18 cellular contexts compared by ENCODE assay signal in genomic region chr15:91243806-91244205, GRCh38.
"Had no signal": no experiment of that assay in that cellular context is flagged by ENCODE, and none has a peak within 500 bp of the region (broad histone marks: within the 10 kb centered on the region; RNA-seq: fewer than 3 reads in every experiment).

No MANE protein-coding gene starts in this region.

- DNase-seq: activated CD4-positive, alpha-beta T cell treated with anti-CD3 and anti-CD28 coated beads, Interleukin-2, amount 50 U/mL, for 1 hour; activated CD4-positive, CD25-positive, alpha-beta regulatory T cell treated with anti-CD3 and anti-CD28 coated beads, Interleukin-2, amount 50 U/mL, for 72 hours; activated CD8-positive, alpha-beta T cell treated with anti-CD3 and anti-CD28 coated beads, Interleukin-2, amount 10 ng/mL, durations not matched to agents 7 days and 5 days; activated gamma-delta T cell; activated naive CD4-positive, alpha-beta T cell treated with anti-CD3 and anti-CD28 coated beads, Interleukin-2, amount 50 U/mL, for 16 hours; activated naive CD8-positive, alpha-beta T cell treated with anti-CD3 and anti-CD28 coated beads, Interleukin-2, amount 50 U/mL, for 24 hours; caudate nucleus; effector CD4-positive, alpha-beta T cell; erythroblast; hippocampal formation; mesendoderm; mucosa of descending colon; nucleus accumbens; right cardiac atrium; stimulated activated CD4-positive, alpha-beta T cell treated with anti-CD3 and anti-CD28 coated beads, Interleukin-4, amount 100 ng/mL, for 24 hours; substantia nigra; thyroid gland; WERI-Rb-1 had no signal

- ATAC-seq: activated CD8-positive, alpha-beta T cell treated with anti-CD3 and anti-CD28 coated beads, Interleukin-2, amount 10 ng/mL, durations not matched to agents 7 days and 5 days; activated naive CD8-positive, alpha-beta T cell treated with anti-CD3 and anti-CD28 coated beads, Interleukin-2, amount 50 U/mL, for 24 hours; mucosa of descending colon; right cardiac atrium had no signal

- H3K4me3 ChIP-seq: mucosa of descending colon, thyroid gland had no signal
